8 cellular contexts compared by ENCODE assay signal in genomic region chr15:37098468-37099320, GRCh38. TPM values are rescaled to one million over a fixed set of nuclear protein-coding genes. Genes with fewer than 3 reads are reported as not detected.
DNase-seq lines count a peak whose midpoint lies in the region; ATAC-seq, FAIRE-seq and TF ChIP-seq lines count a peak whose summit lies in the region.

No MANE protein-coding gene starts in this region.

- intact Hi-C loops in breast epithelium (cut with DNase I; ENCODE audit: low total_unique reads), result no loop called here
- intact Hi-C loops in kidney (cut with DNase I), result loop anchor here (10.0 kb wide), 1 partner anchor 1584 kb away; no protein-coding TSS in a partner anchor

- peak overlapping the region; percentile 69 to 76 (median 72) for H3K4me3 ChIP-seq in breast epithelium
- H3K4me3 ChIP-seq in kidney (ENCODE audit: low read length in 2 of 2), result peak overlapping the region; percentile 77 to 81

- no peak for FAIRE-seq in kidney (lab: Jason Lieb, UNC)

- no peaks in the 10 kb centered on the region for H3K4me1 ChIP-seq in breast epithelium
- H3K4me1 ChIP-seq in kidney (ENCODE audit: control insufficient read depth in 1 of 2, insufficient read depth in 1 of 2, low read depth in 1 of 2, low read length in 2 of 2), result no peaks in the 10 kb centered on the region

- TF ChIP-seq POLR2A in breast epithelium (IDR thresholded peaks at IDR 0.05), result no peak

- peaks cover 55% of the 10 kb centered on the region for H3K4me1 Mint-ChIP-seq in stimulated activated effector memory CD8-positive, alpha-beta T cell treated with anti-CD3 and anti-CD28 coated beads, Interleukin-12 subunit alpha, Interleukin-12 subunit beta, amount 100 ng/mL, for 72 hours

- TF ChIP-seq CTCF in breast epithelium (IDR thresholded peaks at IDR 0.05) (no peak), kidney (IDR thresholded peaks at IDR 0.05; ENCODE audit: borderline replicate concordance, extremely low read depth, insufficient read depth) (no peak)

- peaks cover 23% of the 10 kb centered on the region for H3K36me3 Mint-ChIP-seq in stimulated activated effector memory CD8-positive, alpha-beta T cell treated with anti-CD3 and anti-CD28 coated beads, Interleukin-12 subunit alpha, Interleukin-12 subunit beta, amount 100 ng/mL, for 72 hours

- DNase-seq in Daoy (ENCODE audit: low read depth) (peak; percentile 54), NCI-H526 treated with DMSO at 0.1 percent for 48 hours (lab: John Stamatoyannopoulos, UW) (peak; percentile 60), breast epithelium (ENCODE audit: low spot score in 2 of 2) (no peak), kidney (peak; percentile 73), GOT3 (lab: John Stamatoyannopoulos, UW) (no peak), NCI-H446 treated with DMSO at 0.1 percent for 48 hours (lab: John Stamatoyannopoulos, UW) (no peak)
- DNase-seq in stimulated activated effector memory CD8-positive, alpha-beta T cell treated with anti-CD3 and anti-CD28 coated beads, Interleukin-12 subunit alpha, Interleukin-12 subunit beta, amount 100 ng/mL, for 72 hours (ENCODE audit: low spot score in 2 of 2), result no peak

- no peaks in the 10 kb centered on the region for H3K36me3 ChIP-seq in breast epithelium
- H3K36me3 ChIP-seq in kidney (ENCODE audit: control insufficient read depth in 1 of 2, insufficient read depth in 2 of 2, low read length in 2 of 2), result no peaks in the 10 kb centered on the region

- ATAC-seq in GM21390 (IDR thresholded peaks at IDR 0.05; ENCODE audit: unreplicated experiment), result peak; percentile 27
- peak; percentile 70 for ATAC-seq in stimulated activated effector memory CD8-positive, alpha-beta T cell treated with anti-CD3 and anti-CD28 coated beads, Interleukin-12 subunit alpha, Interleukin-12 subunit beta, amount 100 ng/mL, for 72 hours

- H3K27ac Mint-ChIP-seq in stimulated activated effector memory CD8-positive, alpha-beta T cell treated with anti-CD3 and anti-CD28 coated beads, Interleukin-12 subunit alpha, Interleukin-12 subunit beta, amount 100 ng/mL, for 72 hours, result no peak overlapping the region

- H3K4me3 Mint-ChIP-seq in stimulated activated effector memory CD8-positive, alpha-beta T cell treated with anti-CD3 and anti-CD28 coated beads, Interleukin-12 subunit alpha, Interleukin-12 subunit beta, amount 100 ng/mL, for 72 hours, result peak overlapping the region; percentile 89

- H3K9me3 ChIP-seq in breast epithelium (no peaks in the 10 kb centered on the region), kidney (ENCODE audit: control insufficient read depth in 1 of 2, low read length in 2 of 2) (no peaks in the 10 kb centered on the region)

- H3K9ac ChIP-seq in kidney (ENCODE audit: low read length in 2 of 2), result peak overlapping the region; percentile 65 to 75

- H3K27ac ChIP-seq in breast epithelium (peak overlapping the region; percentile 91 to 95), kidney (ENCODE audit: low read depth in 2 of 2, low read length in 2 of 2) (peak overlapping the region; percentile 91 to 94)

- peaks cover 3% of the 10 kb centered on the region for H3K9me3 Mint-ChIP-seq in stimulated activated effector memory CD8-positive, alpha-beta T cell treated with anti-CD3 and anti-CD28 coated beads, Interleukin-12 subunit alpha, Interleukin-12 subunit beta, amount 100 ng/mL, for 72 hours

- H3K27me3 ChIP-seq in breast epithelium, result no peaks in the 10 kb centered on the region

RNA-seq across cellular contexts. Expression of gene MEIS2, which starts 1.7 kb away (rescaled TPM):
- 29.3 and 35.3 TPM in 2 replicates for total RNA-seq in Daoy (2014; rRNA removed; shearing (Covaris generic))
- total RNA-seq in breast epithelium, result 10 to 100 TPM; 18.2 to 55.8 (median 28.5) TPM
- total RNA-seq in kidney, result 50.9 TPM
- 14.7 TPM for polyA plus RNA-seq in kidney (ENCODE audit: insufficient read depth, low read depth, low replicate concordance)

Comparison
In these comparisons a context has a peak if more than half of its experiments do, and no peak if none do; other contexts are left out.
1. DNase-seq: peak in Daoy (single experiment), NCI-H526 treated with DMSO at 0.1 percent for 48 hours (single experiment) and kidney (single experiment); none in breast epithelium (0 of 2), stimulated activated effector memory CD8-positive, alpha-beta T cell treated with anti-CD3 and anti-CD28 coated beads, Interleukin-12 subunit alpha, Interleukin-12 subunit beta, amount 100 ng/mL, for 72 hours (0 of 2), GOT3 (single experiment) and NCI-H446 treated with DMSO at 0.1 percent for 48 hours (single experiment).